ENCODE assay signal across 8 cellular contexts in genomic region chr13:76991432-76991795, GRCh38. TPM values are rescaled to one million over a fixed set of nuclear protein-coding genes. Genes with fewer than 3 reads are reported as not detected.
A peak's percentile ranks its signal among the peaks of the same experiment; 100 is the strongest.
DNase-seq lines count a peak whose midpoint lies in the region; ATAC-seq and TF ChIP-seq lines count a peak whose summit lies in the region.

No MANE protein-coding gene starts in this region.

- in situ Hi-C loops in KBM-7 (cut with MboI; ENCODE audit: low pct_unique_long_range_greater_than_20kb, low sequenced_read_pairs): no loop called here

- CTCF ChIA-PET in RWPE1 (lab: Yijun Ruan, JAX): interaction anchor here (0.9 kb wide), 1 partner anchor 11 kb away, joined by 6 read pairs; no protein-coding TSS in a partner anchor

- H3K27me3 ChIP-seq in kidney epithelial cell (ENCODE audit: control insufficient read depth, insufficient read depth, low read length): no peaks in the 10 kb centered on the region

- no peak for TF ChIP-seq POLR2A in GM18505 (IDR thresholded peaks at IDR 0.05; ENCODE audit: borderline replicate concordance, extremely low read depth, insufficient read depth, insufficient read length)

- no peaks in the 10 kb centered on the region for H3K36me3 ChIP-seq in kidney epithelial cell (ENCODE audit: control insufficient read depth, insufficient read depth, low read length)

- peak overlapping the region; percentile 99 for H3K4me3 ChIP-seq in kidney epithelial cell (ENCODE audit: low read depth, low read length)

- peak overlapping the region; percentile 84 for H3K27ac ChIP-seq in RWPE1
- H3K27ac ChIP-seq in adipose tissue (ENCODE audit: low read depth, low read length): peak overlapping the region; percentile 48

- WGBS in adipose tissue, 3 donors: 31 to 36% (median 32%) methylated on average over 15 of the region's 15 CpGs

- POLR2A ChIA-PET in RWPE1 (lab: Yijun Ruan, JAX; ENCODE audit: low non-redundant PET): interaction anchor here (0.7 kb wide), 2 partner anchors 34 to 559 kb away, joined by 3 read pairs; no protein-coding TSS in a partner anchor

- DNase-seq in RWPE1 (ENCODE audit: low spot score) (no peak), kidney epithelial cell (ENCODE audit: low read depth) (no peak), NCI-H2107 treated with DMSO at 0.1 percent for 48 hours (lab: John Stamatoyannopoulos, UW; ENCODE audit: unreplicated experiment) (no peak), KBM-7 (no peak)
- DNase-seq in stimulated activated CD4-positive, alpha-beta T cell treated with anti-CD3 and anti-CD28 coated beads, TNF-alpha, amount 100 ng/mL, for 24 hours (ENCODE audit: low read depth in 3 of 3): peak; percentile 28 to 67 (median 52)

- ATAC-seq in GM18505 (IDR thresholded peaks at IDR 0.05; ENCODE audit: unreplicated experiment) (peak; percentile 54), HG02759 (IDR thresholded peaks at IDR 0.05; ENCODE audit: unreplicated experiment) (peak; percentile 48)

- no peak for TF ChIP-seq CTCF in RWPE1 (conservative IDR thresholded peaks at IDR 0.05; ENCODE audit: low read depth)
- TF ChIP-seq CTCF in kidney epithelial cell (IDR thresholded peaks at IDR 0.05; ENCODE audit: insufficient read depth, low read length, poor library complexity, severe bottlenecking): no peak

RNA-seq across cellular contexts. Expression of gene CLN5, which starts 0.5 kb away (rescaled TPM):
- polyA plus RNA-seq in adipose tissue: 10 to 100 TPM; 10.4 to 17.0 (median 14.6) TPM
- total RNA-seq in kidney epithelial cell: 20.5 and 26.4 TPM in 2 replicates

RNA-seq across cellular contexts. Expression of gene FBXL3, which starts 35.5 kb away (rescaled TPM):
- polyA plus RNA-seq in adipose tissue: 10 to 100 TPM in 2 of 3 donors, 1 to 10 TPM in 1; 9.2 to 31.2 (median 27.0) TPM
- total RNA-seq in kidney epithelial cell: 35.2 and 38.0 TPM in 2 replicates

RNA-seq across cellular contexts. Expression of gene ACOD1, which starts 43.1 kb away (rescaled TPM):
- under 1 TPM in 1 of 3 donors, not detected in 2; 0.33 TPM for polyA plus RNA-seq in adipose tissue
- total RNA-seq in kidney epithelial cell: not detected in 2 replicates

Comparison
In these comparisons a context has a peak if more than half of its experiments do, and no peak if none do; other contexts are left out.
1. DNase-seq: peak in stimulated activated CD4-positive, alpha-beta T cell treated with anti-CD3 and anti-CD28 coated beads, TNF-alpha, amount 100 ng/mL, for 24 hours (3 of 3); none in RWPE1 (single experiment), kidney epithelial cell (single experiment), NCI-H2107 treated with DMSO at 0.1 percent for 48 hours (single experiment) and KBM-7 (single experiment).